37 cellular contexts compared by ENCODE assay signal in the genomic region with DNA sequence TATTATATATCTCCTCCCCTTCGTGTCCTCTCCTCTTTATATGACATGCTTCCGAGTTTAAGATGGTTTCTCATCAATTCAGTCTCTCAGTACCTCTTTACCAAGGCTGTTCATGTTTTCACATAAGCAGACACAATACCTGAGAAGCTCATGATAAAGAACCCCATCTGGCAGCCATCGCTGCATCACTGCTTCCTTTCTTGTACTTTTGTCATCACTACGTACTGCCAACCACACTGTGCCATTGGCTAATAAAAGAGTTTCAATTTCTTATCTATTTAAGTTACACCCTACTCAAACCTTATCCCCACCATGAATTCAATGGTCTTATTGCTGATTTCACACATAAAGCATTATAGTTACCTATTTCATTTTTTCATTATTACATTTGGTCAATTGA.
"Had no signal": no experiment of that assay in that cellular context is flagged by ENCODE, and none has a peak within 500 bp of the region (broad histone marks: within the 10 kb centered on the region; RNA-seq: fewer than 3 reads in every experiment).

No MANE protein-coding gene starts in this region.

- ATAC-seq: activated naive CD4-positive, alpha-beta T cell treated with anti-CD3 and anti-CD28 coated beads, Interleukin-2, amount 50 U/mL, for 72 hours; activated naive CD8-positive, alpha-beta T cell treated with anti-CD3 and anti-CD28 coated beads, Interleukin-2, amount 50 U/mL, for 24 hours; activated T-cell treated with anti-CD3 and anti-CD28 coated beads, Interleukin-2, amount 50 U/mL, for 4 hours; activated T-cell treated with anti-CD3 and anti-CD28 coated beads, Interleukin-2, amount 50 U/mL, for 72 hours; activated T-helper 17 cell treated with anti-CD3 and anti-CD28 coated beads, Interleukin-2, amount 50 U/mL, for 72 hours; body of pancreas had no signal

- H3K4me1 Mint-ChIP-seq: activated naive CD4-positive, alpha-beta T cell treated with anti-CD3 and anti-CD28 coated beads, Interleukin-2, amount 50 U/mL, for 24 hours; activated naive CD8-positive, alpha-beta T cell treated with anti-CD3 and anti-CD28 coated beads for 36 hours; activated naive CD8-positive, alpha-beta T cell treated with anti-CD3 and anti-CD28 coated beads, Interleukin-2, amount 10 ng/mL, durations not matched to agents 7 days and 5 days; activated naive CD8-positive, alpha-beta T cell treated with anti-CD3 and anti-CD28 coated beads, Interleukin-2, amount 50 U/mL, for 24 hours; activated T-helper 17 cell treated with anti-CD3 and anti-CD28 coated beads, Interleukin-2, amount 50 U/mL, for 72 hours; central memory CD8-positive, alpha-beta T cell had no signal

- H3K27me3 Mint-ChIP-seq: activated naive CD4-positive, alpha-beta T cell treated with anti-CD3 and anti-CD28 coated beads, Interleukin-2, amount 50 U/mL, for 24 hours; activated naive CD8-positive, alpha-beta T cell; activated naive CD8-positive, alpha-beta T cell treated with anti-CD3 and anti-CD28 coated beads for 36 hours; activated naive CD8-positive, alpha-beta T cell treated with anti-CD3 and anti-CD28 coated beads, Interleukin-2, amount 10 ng/mL, durations not matched to agents 7 days and 5 days; activated naive CD8-positive, alpha-beta T cell treated with anti-CD3 and anti-CD28 coated beads, Interleukin-2, amount 50 U/mL, for 24 hours; activated T-cell treated with anti-CD3 and anti-CD28 coated beads, Interleukin-2, amount 50 U/mL, for 24 hours; activated T-helper 17 cell treated with anti-CD3 and anti-CD28 coated beads, Interleukin-2, amount 50 U/mL, for 72 hours; brain; central memory CD8-positive, alpha-beta T cell had no signal

- DNase-seq: activated effector memory CD4-positive, alpha-beta T cell treated with anti-CD3 and anti-CD28 coated beads, Interleukin-2, amount 50 U/mL, for 16 hours; activated effector memory CD4-positive, alpha-beta T cell treated with Interleukin-2 at 50 U/mL for 16 hours; activated gamma-delta T cell; activated gamma-delta T cell treated with Interleukin-2 at 50 U/mL for 16 hours; activated naive CD4-positive, alpha-beta T cell; activated naive CD4-positive, alpha-beta T cell treated with anti-CD3 and anti-CD28 coated beads for 36 hours; activated naive CD4-positive, alpha-beta T cell treated with anti-CD3 and anti-CD28 coated beads, Interleukin-2, amount 50 U/mL, for 16 hours; activated naive CD4-positive, alpha-beta T cell treated with Interleukin-2 at 50 U/mL for 16 hours; activated naive CD8-positive, alpha-beta T cell treated with anti-CD3 and anti-CD28 coated beads for 36 hours; activated naive CD8-positive, alpha-beta T cell treated with anti-CD3 and anti-CD28 coated beads, Interleukin-2, amount 10 ng/mL, durations not matched to agents 7 days and 5 days; activated naive CD8-positive, alpha-beta T cell treated with anti-CD3 and anti-CD28 coated beads, Interleukin-2, amount 50 U/mL, for 24 hours; activated T-cell treated with anti-CD3 and anti-CD28 coated beads, Interleukin-2, amount 50 U/mL, for 1 hour; activated T-cell treated with anti-CD3 and anti-CD28 coated beads, Interleukin-2, amount 50 U/mL, for 24 hours; activated T-cell treated with anti-CD3 and anti-CD28 coated beads, Interleukin-2, amount 50 U/mL, for 4 hours; activated T-cell treated with anti-CD3 and anti-CD28 coated beads, Interleukin-2, amount 50 U/mL, for 48 hours; activated T-cell treated with anti-CD3 and anti-CD28 coated beads, Interleukin-2, amount 50 U/mL, for 72 hours; adrenal gland; amniotic stem cell; amygdala; anterior cingulate cortex; aorta; body of pancreas; brain microvascular endothelial cell; caudate nucleus; central memory CD4-positive, alpha-beta T cell; cerebellar nuclear complex had no signal

- H3K4me3 Mint-ChIP-seq: activated naive CD4-positive, alpha-beta T cell treated with anti-CD3 and anti-CD28 coated beads for 36 hours; activated naive CD4-positive, alpha-beta T cell treated with anti-CD3 and anti-CD28 coated beads, Interleukin-2, amount 50 U/mL, for 24 hours; activated naive CD8-positive, alpha-beta T cell; activated naive CD8-positive, alpha-beta T cell treated with anti-CD3 and anti-CD28 coated beads for 36 hours; activated naive CD8-positive, alpha-beta T cell treated with anti-CD3 and anti-CD28 coated beads, Interleukin-2, amount 10 ng/mL, durations not matched to agents 7 days and 5 days; activated naive CD8-positive, alpha-beta T cell treated with anti-CD3 and anti-CD28 coated beads, Interleukin-2, amount 50 U/mL, for 24 hours; activated T-cell treated with anti-CD3 and anti-CD28 coated beads, Interleukin-2, amount 50 U/mL, for 24 hours; activated T-cell treated with anti-CD3 and anti-CD28 coated beads, Interleukin-2, amount 50 U/mL, for 4 hours; activated T-cell treated with anti-CD3 and anti-CD28 coated beads, Interleukin-2, amount 50 U/mL, for 72 hours; activated T-helper 1 cell treated with anti-CD3 and anti-CD28 coated beads, Interleukin-12 subunit alpha, Interleukin-12 subunit beta, Interleukin-2, Interleukin-4 antibody, amounts not matched to agents 30 ng/mL and 10 ng/mL and 1 ng/mL, durations not matched to agents 14 hours and 24 hours and 36 hours; activated T-helper 17 cell treated with anti-CD3 and anti-CD28 coated beads, Interleukin-2, amount 50 U/mL, for 72 hours; brain; central memory CD8-positive, alpha-beta T cell had no signal

- H3K36me3 ChIP-seq: adrenal gland, ascending aorta, brain microvascular endothelial cell, breast epithelium, cardiac muscle cell had no signal

- H3K9me3 Mint-ChIP-seq: activated T-cell treated with anti-CD3 and anti-CD28 coated beads, Interleukin-2, amount 50 U/mL, for 24 hours; activated T-helper 1 cell treated with anti-CD3 and anti-CD28 coated beads, Interleukin-12 subunit alpha, Interleukin-12 subunit beta, Interleukin-2, Interleukin-4 antibody, amounts not matched to agents 30 ng/mL and 10 ng/mL and 1 ng/mL, durations not matched to agents 14 hours and 24 hours and 36 hours had no signal

- H3K9me3 ChIP-seq: adrenal gland, ascending aorta, body of pancreas, breast epithelium had no signal

- H3K36me3 Mint-ChIP-seq: activated naive CD4-positive, alpha-beta T cell treated with anti-CD3 and anti-CD28 coated beads, Interleukin-2, amount 50 U/mL, for 24 hours; activated naive CD4-positive, alpha-beta T cell treated with anti-CD3 and anti-CD28 coated beads, Interleukin-2, amount 50 U/mL, for 72 hours; activated naive CD8-positive, alpha-beta T cell; activated naive CD8-positive, alpha-beta T cell treated with anti-CD3 and anti-CD28 coated beads for 36 hours; activated naive CD8-positive, alpha-beta T cell treated with anti-CD3 and anti-CD28 coated beads, Interleukin-2, amount 10 ng/mL, durations not matched to agents 7 days and 5 days; brain had no signal

- H3K4me3 ChIP-seq: adrenal gland, ascending aorta, body of pancreas, breast epithelium, cardiac muscle cell had no signal

- H3K27ac ChIP-seq: adrenal gland, ascending aorta, body of pancreas, brain microvascular endothelial cell, breast epithelium, cardiac muscle cell had no signal

- H3K4me1 ChIP-seq: adrenal gland, ascending aorta, body of pancreas, breast epithelium had no signal

- H3K27me3 ChIP-seq: adrenal gland, ascending aorta, body of pancreas, brain microvascular endothelial cell, breast epithelium, cardiac muscle cell had no signal

- H3K27ac Mint-ChIP-seq: activated naive CD4-positive, alpha-beta T cell treated with anti-CD3 and anti-CD28 coated beads for 36 hours; activated naive CD4-positive, alpha-beta T cell treated with anti-CD3 and anti-CD28 coated beads, Interleukin-2, amount 50 U/mL, for 24 hours; activated naive CD4-positive, alpha-beta T cell treated with anti-CD3 and anti-CD28 coated beads, Interleukin-2, amount 50 U/mL, for 72 hours; activated naive CD8-positive, alpha-beta T cell; activated naive CD8-positive, alpha-beta T cell treated with anti-CD3 and anti-CD28 coated beads for 36 hours; activated naive CD8-positive, alpha-beta T cell treated with anti-CD3 and anti-CD28 coated beads, Interleukin-2, amount 10 ng/mL, durations not matched to agents 7 days and 5 days; activated naive CD8-positive, alpha-beta T cell treated with anti-CD3 and anti-CD28 coated beads, Interleukin-2, amount 50 U/mL, for 24 hours; activated T-cell treated with anti-CD3 and anti-CD28 coated beads, Interleukin-2, amount 50 U/mL, for 24 hours; activated T-cell treated with anti-CD3 and anti-CD28 coated beads, Interleukin-2, amount 50 U/mL, for 72 hours; activated T-helper 1 cell treated with anti-CD3 and anti-CD28 coated beads, Interleukin-12 subunit alpha, Interleukin-12 subunit beta, Interleukin-2, Interleukin-4 antibody, amounts not matched to agents 30 ng/mL and 10 ng/mL and 1 ng/mL, durations not matched to agents 14 hours and 24 hours and 36 hours; activated T-helper 17 cell treated with anti-CD3 and anti-CD28 coated beads, Interleukin-2, amount 50 U/mL, for 72 hours; activated T-helper 2 cell treated with anti-CD3 and anti-CD28 coated beads, Interferon-gamma antibody, Interleukin-2, Interleukin-4, amounts not matched to agents 10 μg/mL and 5 μg/mL and 100 μg/mL, durations not matched to agents 14 hours and 24 hours and 36 hours; brain had no signal
